In the genomic region with DNA sequence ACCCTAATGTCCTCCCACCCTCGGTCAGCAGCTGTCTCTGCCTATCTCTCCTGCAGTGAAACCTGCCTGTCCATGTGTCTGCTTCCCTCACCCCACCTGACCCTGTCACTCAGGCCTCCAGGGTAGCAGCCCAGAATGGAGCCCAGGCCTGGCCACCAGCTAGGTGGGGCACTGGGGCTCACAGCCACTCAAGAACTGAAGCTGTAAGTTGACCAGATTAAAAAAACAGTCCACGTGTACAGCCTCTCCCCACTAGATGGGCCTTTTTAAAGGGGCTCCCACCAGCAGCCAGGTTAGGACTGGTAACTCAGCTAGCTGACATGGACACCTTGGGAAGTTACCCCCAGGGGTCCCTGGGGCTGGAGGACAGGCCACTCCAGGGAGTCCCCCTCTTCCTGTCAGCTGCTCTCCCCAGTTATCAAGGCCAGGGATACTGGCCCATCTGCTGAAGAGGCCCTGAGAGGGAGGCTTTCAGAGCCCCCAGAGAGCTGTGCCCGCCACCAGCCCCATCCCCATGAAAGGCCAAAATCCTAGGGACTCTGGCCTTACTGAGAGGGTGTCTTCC, we compare ENCODE assay signal across 12 cellular contexts. TPM values are rescaled to one million over a fixed set of nuclear protein-coding genes. Genes with fewer than 3 reads are reported as not detected.
DNase-seq lines count a peak whose midpoint lies in the region; ATAC-seq and TF ChIP-seq lines count a peak whose summit lies in the region.
"Had no signal": no experiment of that assay in that cellular context is flagged by ENCODE, and none has a peak within 500 bp of the region (broad histone marks: within the 10 kb centered on the region; RNA-seq: fewer than 3 reads in every experiment).

No MANE protein-coding gene starts in this region.

- H3K36me3 ChIP-seq in mammary epithelial cell (ENCODE audit: insufficient read depth, low read length) (no peaks in the 10 kb centered on the region), uterus (no peaks in the 10 kb centered on the region)

- no peak overlapping the region for H3K9ac ChIP-seq in mammary epithelial cell (ENCODE audit: insufficient read depth, low read length)

- H3K4me1 ChIP-seq in mammary epithelial cell (ENCODE audit: insufficient read depth, low read length) (peaks cover 23% of the 10 kb centered on the region), uterus (peaks cover 0 to 39% of the 10 kb centered on the region in 2 donors)

- no peaks in the 10 kb centered on the region for H3K27me3 Mint-ChIP-seq in MCF 10A (ENCODE audit: insufficient read depth, unreplicated experiment)
- H3K27me3 Mint-ChIP-seq in effector memory CD8-positive, alpha-beta T cell, result peaks cover 53 to 62% of the 10 kb centered on the region in 2 donors
- H3K27me3 Mint-ChIP-seq in naive thymus-derived CD8-positive, alpha-beta T cell, result peaks cover 0 to 16% (median 0%) of the 10 kb centered on the region in 5 donors

- H3K36me3 Mint-ChIP-seq in MCF 10A (ENCODE audit: insufficient read depth, unreplicated experiment), result peaks cover 6% of the 10 kb centered on the region
- H3K36me3 Mint-ChIP-seq in effector memory CD8-positive, alpha-beta T cell (ENCODE audit: insufficient read depth), result peaks cover 8% of the 10 kb centered on the region
- H3K36me3 Mint-ChIP-seq in naive thymus-derived CD8-positive, alpha-beta T cell, result no peaks in the 10 kb centered on the region

- TF ChIP-seq POLR2A in uterus (IDR thresholded peaks at IDR 0.05), result no peak

- CTCF ChIA-PET in MCF 10A (lab: Yijun Ruan, JAX) (interaction anchor here (0.6 to 1.8 kb wide), 3 partner anchors 53 to 141 kb away, joined by 3 to 10 read pairs (median 3); no protein-coding TSS in a partner anchor), mammary epithelial cell (lab: Charles Lee; ENCODE audit: low non-redundant PET) (no interaction called here)

- no peak overlapping the region for H3K4me2 ChIP-seq in mammary epithelial cell (ENCODE audit: insufficient read depth, low read depth, low read length)

- intact Hi-C loops in MCF 10A (cut with micrococcal nuclease), result no loop called here
- intact Hi-C loops in mammary epithelial cell (cut with micrococcal nuclease), result no loop called here
- intact Hi-C loops in uterus (cut with DNase I; ENCODE audit: low total_unique reads), result loop anchor here (10.0 kb wide), 1 partner anchor 58 kb away; no protein-coding TSS in a partner anchor

- in situ Hi-C loops in mammary epithelial cell (cut with MboI; ENCODE audit: low sequenced_read_pairs in 2 of 2), result no loop called here

- H3K27ac ChIP-seq in mammary epithelial cell (ENCODE audit: insufficient read depth, low read depth, low read length), result no peak overlapping the region
- H3K27ac ChIP-seq in uterus, result peak overlapping the region; percentile 95 to 97

- no peaks in the 10 kb centered on the region for H3K9me3 Mint-ChIP-seq in MCF 10A (ENCODE audit: unreplicated experiment)
- no peaks in the 10 kb centered on the region for H3K9me3 Mint-ChIP-seq in effector memory CD8-positive, alpha-beta T cell
- no peaks in the 10 kb centered on the region for H3K9me3 Mint-ChIP-seq in naive thymus-derived CD8-positive, alpha-beta T cell
- H3K9me3 Mint-ChIP-seq: activated naive CD4-positive, alpha-beta T cell treated with anti-CD3 and anti-CD28 coated beads for 36 hours had no signal

- no peak overlapping the region for H2AFZ ChIP-seq in mammary epithelial cell (ENCODE audit: low read depth, low read length)

- H3K27me3 ChIP-seq in mammary epithelial cell (ENCODE audit: insufficient read depth, low read length) (peaks cover 2% of the 10 kb centered on the region), uterus (no peaks in the 10 kb centered on the region)

- no peak for DNase-seq in MCF 10A (ENCODE audit: unreplicated experiment)
- no peak for DNase-seq in mammary epithelial cell
- no peak for DNase-seq in effector memory CD8-positive, alpha-beta T cell
- no peak for DNase-seq in naive thymus-derived CD8-positive, alpha-beta T cell
- no peak for DNase-seq in uterus
- no peak for DNase-seq in left lobe of liver (ENCODE audit: low spot score)
- DNase-seq: activated naive CD4-positive, alpha-beta T cell treated with anti-CD3 and anti-CD28 coated beads for 36 hours; COR-L47; NCI-H1092 treated with DMSO at 0.1 percent for 48 hours; SW 1271 had no signal

- no peak for TF ChIP-seq CTCF in MCF 10A (IDR thresholded peaks at IDR 0.05; ENCODE audit: unreplicated experiment)
- no peak for TF ChIP-seq CTCF in mammary epithelial cell (conservative IDR thresholded peaks at IDR 0.05 in 1 of 2, IDR thresholded peaks at IDR 0.05 in 1 of 2; ENCODE audit: extremely low read depth in 1 of 2, insufficient read depth in 1 of 2, low read depth in 1 of 2, low read length in 2 of 2)
- TF ChIP-seq CTCF in uterus (IDR thresholded peaks at IDR 0.05), result no peak

- H3K9me3 ChIP-seq in mammary epithelial cell (replicated peaks; ENCODE audit: insufficient read depth, low read length) (no peaks in the 10 kb centered on the region), uterus (no peaks in the 10 kb centered on the region)

- ATAC-seq in effector memory CD8-positive, alpha-beta T cell (replicated peaks), result no peak
- ATAC-seq in naive thymus-derived CD8-positive, alpha-beta T cell, result no peak
- ATAC-seq in HG03025 (IDR thresholded peaks at IDR 0.05; ENCODE audit: low FRiP score, unreplicated experiment) (no peak), HG03521 (IDR thresholded peaks at IDR 0.05; ENCODE audit: unreplicated experiment) (no peak), left lobe of liver (no peak)

- no peak overlapping the region for H3K27ac Mint-ChIP-seq in MCF 10A (ENCODE audit: low read depth, unreplicated experiment)
- H3K27ac Mint-ChIP-seq in effector memory CD8-positive, alpha-beta T cell, result no peak overlapping the region
- peak overlapping the region in 2 of 10 donors; percentile 53 to 62 for H3K27ac Mint-ChIP-seq in naive thymus-derived CD8-positive, alpha-beta T cell
- H3K27ac Mint-ChIP-seq: activated naive CD4-positive, alpha-beta T cell treated with anti-CD3 and anti-CD28 coated beads for 36 hours had no signal

- H3K79me2 ChIP-seq in mammary epithelial cell (ENCODE audit: insufficient read depth, low read length), result no peaks in the 10 kb centered on the region

- BruUV-seq in MCF 10A (replicated peaks; lab: Mats Ljungman, UMichigan) (no TSS peak), mammary epithelial cell (replicated peaks; lab: Mats Ljungman, UMichigan) (no TSS peak)

- H4K20me1 ChIP-seq in mammary epithelial cell (ENCODE audit: insufficient read depth, low read length), result no peaks in the 10 kb centered on the region

- peaks cover 39% of the 10 kb centered on the region for H3K4me1 Mint-ChIP-seq in MCF 10A (ENCODE audit: insufficient read depth, unreplicated experiment)
- peaks cover 36 to 46% of the 10 kb centered on the region in 2 donors for H3K4me1 Mint-ChIP-seq in effector memory CD8-positive, alpha-beta T cell (ENCODE audit: low read depth in 2 of 2)
- H3K4me1 Mint-ChIP-seq in naive thymus-derived CD8-positive, alpha-beta T cell, result peaks cover 30 to 76% (median 61%) of the 10 kb centered on the region in 4 donors

- 70% methylated on average over 2 of the region's 3 CpGs for WGBS in mammary epithelial cell (ENCODE audit: low coverage, missing lambda C conversion rate)

- dilution Hi-C loops in mammary epithelial cell (cut with HindIII; ENCODE audit: low sequenced_read_pairs), result no loop called here

- POLR2A ChIA-PET in MCF 10A (lab: Yijun Ruan, JAX), result interaction anchor here (0.7 to 2.5 kb wide), 3 partner anchors 15 to 20 kb away, joined by 3 to 12 read pairs (median 3); a partner anchor contains a TSS
- POLR2A ChIA-PET in naive thymus-derived CD8-positive, alpha-beta T cell (lab: Charles Lee), result interaction anchor here (1.3 to 1.8 kb wide), 3 partner anchors 11 to 14 kb away, joined by 4 to 6 read pairs (median 4); a partner anchor contains a TSS

- no peak overlapping the region for H3K4me3 ChIP-seq in mammary epithelial cell (replicated peaks in 1 of 3; ENCODE audit: insufficient read depth in 1 of 3, low read depth in 2 of 3, low read length in 3 of 3)
- H3K4me3 ChIP-seq in uterus, result peak overlapping the region in 1 of 2 donors; percentile 78

- peak overlapping the region; percentile 90 for H3K4me3 Mint-ChIP-seq in MCF 10A (ENCODE audit: unreplicated experiment)
- peak overlapping the region; percentile 79 to 80 for H3K4me3 Mint-ChIP-seq in effector memory CD8-positive, alpha-beta T cell
- H3K4me3 Mint-ChIP-seq in naive thymus-derived CD8-positive, alpha-beta T cell, result peak overlapping the region; percentile 7 to 91 (median 78)

RNA-seq across cellular contexts. Expression of a gene that starts 1.4 kb away (rescaled TPM):
- 3.8 and 5.3 TPM in 2 replicates for total RNA-seq in MCF 10A (2022)
- total RNA-seq in mammary epithelial cell, result 10 to 100 TPM in 1 of 2 donors, 1 to 10 TPM in 1; 8.4 to 22.0 TPM
- polyA plus RNA-seq in mammary epithelial cell, result 3.9 TPM
- 0.36 TPM for polyA minus RNA-seq in mammary epithelial cell
- total RNA-seq in naive thymus-derived CD8-positive, alpha-beta T cell, result 10 to 100 TPM in 1 of 2 experiments, 1 to 10 TPM in 1; 9.7 to 11.8 TPM
- polyA plus RNA-seq in naive thymus-derived CD8-positive, alpha-beta T cell, result 10 to 100 TPM in 2 of 3 donors, 1 to 10 TPM in 1; 9.8 to 18.6 (median 15.6) TPM
- 10 to 100 TPM; 21.3 to 80.7 (median 43.3) TPM for total RNA-seq in uterus
- total RNA-seq in left lobe of liver, result 2.2 TPM

RNA-seq across cellular contexts. Expression of a gene that starts 14.8 kb away (rescaled TPM):
- total RNA-seq in MCF 10A (2022) (28.2 and 33.8 TPM in 2 replicates), mammary epithelial cell (10 to 100 TPM; 44.0 to 56.3 TPM), uterus (10 to 100 TPM; 18.5 to 32.6 (median 31.2) TPM), left lobe of liver (16.1 TPM)
- 29.7 TPM for polyA plus RNA-seq in mammary epithelial cell
- 44.2 TPM for polyA minus RNA-seq in mammary epithelial cell
- total RNA-seq in naive thymus-derived CD8-positive, alpha-beta T cell, result 10 to 100 TPM; 47.8 to 48.6 TPM
- polyA plus RNA-seq in naive thymus-derived CD8-positive, alpha-beta T cell, result 10 to 100 TPM; 16.8 to 20.1 (median 17.6) TPM

RNA-seq across cellular contexts. Expression of a gene that starts 20.1 kb away (rescaled TPM):
- total RNA-seq in MCF 10A (2022) (47.3 and 72.4 TPM in 2 replicates), mammary epithelial cell (10 to 100 TPM; 62.5 to 77.0 TPM), uterus (10 to 100 TPM in 3 of 4 donors, 1 to 10 TPM in 1; 6.8 to 39.2 (median 37.7) TPM), left lobe of liver (7.8 TPM)
- polyA plus RNA-seq in mammary epithelial cell, result 61.2 TPM
- polyA minus RNA-seq in mammary epithelial cell, result 56.1 TPM
- 10 to 100 TPM; 30.2 to 34.2 TPM for total RNA-seq in naive thymus-derived CD8-positive, alpha-beta T cell
- polyA plus RNA-seq in naive thymus-derived CD8-positive, alpha-beta T cell, result 10 to 100 TPM; 23.0 to 40.4 (median 31.6) TPM

RNA-seq across cellular contexts. Expression of a gene that starts 36.8 kb away (rescaled TPM):
- not detected in 2 replicates for total RNA-seq in MCF 10A (2022)
- not detected for total RNA-seq in mammary epithelial cell
- not detected for polyA plus RNA-seq in mammary epithelial cell
- polyA minus RNA-seq in mammary epithelial cell, result not detected
- 1 to 10 TPM; 2.5 to 2.6 TPM for total RNA-seq in naive thymus-derived CD8-positive, alpha-beta T cell
- not detected for polyA plus RNA-seq in naive thymus-derived CD8-positive, alpha-beta T cell
- total RNA-seq in uterus, result 1 to 10 TPM in 1 of 4 donors, not detected in 3; 4.4 TPM
- total RNA-seq in left lobe of liver, result not detected
- total RNA-seq: activated naive CD4-positive, alpha-beta T cell treated with anti-CD3 and anti-CD28 coated beads for 36 hours had no signal
